ENCODE assay signal across 10 cellular contexts in the genomic region with DNA sequence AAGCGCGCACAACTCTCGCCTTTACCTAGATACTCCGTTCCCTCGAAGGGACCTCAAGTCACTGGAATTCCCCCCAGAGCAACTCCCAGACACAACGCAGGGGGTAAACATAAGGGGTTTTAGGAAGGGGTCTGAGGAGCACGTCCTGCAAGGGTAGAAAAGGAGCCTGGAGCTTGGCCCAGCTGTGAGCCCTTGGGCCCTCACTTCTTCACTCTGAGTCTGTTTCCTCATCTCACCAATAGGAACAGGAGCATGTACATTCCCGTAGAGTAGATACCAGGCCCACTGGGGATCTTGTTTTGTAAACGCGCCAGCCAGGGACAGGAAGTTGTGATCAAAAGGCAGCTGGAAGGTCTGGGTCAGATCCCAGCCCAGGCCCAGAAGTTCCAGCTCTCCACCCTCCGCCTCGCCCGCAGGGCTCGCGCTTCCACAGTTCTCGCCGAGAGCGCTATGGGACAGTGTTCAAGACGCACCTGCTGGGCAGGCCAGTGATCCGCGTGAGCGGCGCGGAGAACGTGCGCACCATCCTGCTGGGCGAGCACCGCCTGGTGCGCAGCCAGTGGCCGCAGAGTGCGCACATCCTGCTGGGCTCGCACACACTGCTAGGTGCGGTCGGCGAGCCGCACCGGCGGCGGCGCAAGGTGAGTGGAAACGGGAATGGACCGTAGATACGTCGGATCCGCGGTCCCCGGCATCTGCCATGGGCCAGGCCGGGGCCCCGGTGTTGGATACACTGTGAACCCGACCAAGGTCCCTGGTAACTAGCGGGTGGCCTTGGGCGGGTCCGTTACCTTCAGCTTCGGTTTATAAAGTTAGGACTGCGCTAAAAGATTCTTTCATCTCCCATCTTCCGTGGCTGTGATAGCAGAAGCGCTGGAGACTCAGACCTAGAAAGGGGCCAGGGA. TPM values are rescaled to one million over a fixed set of nuclear protein-coding genes. Genes with fewer than 3 reads are reported as not detected.
A peak's percentile ranks its signal among the peaks of the same experiment; 100 is the strongest.
DNase-seq lines count a peak whose midpoint lies in the region; ATAC-seq, FAIRE-seq and TF ChIP-seq lines count a peak whose summit lies in the region.
"Had no signal": no experiment of that assay in that cellular context is flagged by ENCODE, and none has a peak within 500 bp of the region (broad histone marks: within the 10 kb centered on the region; RNA-seq: fewer than 3 reads in every experiment).

No MANE protein-coding gene starts in this region.

- ATAC-seq in activated CD4-positive, alpha-beta T cell treated with anti-CD3 and anti-CD28 coated beads for 36 hours, result peak; percentile 34
- ATAC-seq in GM12878 (peak; percentile 63), HG02973 (IDR thresholded peaks at IDR 0.05; ENCODE audit: unreplicated experiment) (no peak)
- ATAC-seq in stimulated activated naive CD8-positive, alpha-beta T cell treated with anti-CD3 and anti-CD28 coated beads, Interleukin-15, amount 100 ng/mL, for 72 hours, result peak; percentile 55

- peaks cover 45% of the 10 kb centered on the region for H3K27me3 Mint-ChIP-seq in activated CD4-positive, alpha-beta T cell treated with anti-CD3 and anti-CD28 coated beads for 36 hours
- H3K27me3 Mint-ChIP-seq in stimulated activated naive CD8-positive, alpha-beta T cell treated with anti-CD3 and anti-CD28 coated beads, Interleukin-15, amount 100 ng/mL, for 72 hours, result peaks cover 71% of the 10 kb centered on the region

- TF ChIP-seq POLR2A in GM12878 (IDR thresholded peaks at IDR 0.05; ENCODE audit: low read depth, low read length), result no peak

- H3K9me1 ChIP-seq in keratinocyte (ENCODE audit: control insufficient read depth, extremely low read depth, insufficient read depth, low read length), result no peaks in the 10 kb centered on the region

- H4K20me1 ChIP-seq in GM12878 (ENCODE audit: control insufficient read depth, insufficient read depth), result no peaks in the 10 kb centered on the region
- H4K20me1 ChIP-seq in keratinocyte (ENCODE audit: control insufficient read depth, extremely low read depth, insufficient read depth, low read length), result peaks cover 3% of the 10 kb centered on the region

- H3K9ac ChIP-seq in GM12878 (ENCODE audit: control insufficient read depth, insufficient read depth, low read length), result no peak overlapping the region
- no peak overlapping the region for H3K9ac ChIP-seq in keratinocyte (ENCODE audit: control insufficient read depth, extremely low read depth, insufficient read depth, low read length)

- SMC1A ChIA-PET in GM12878 (lab: Charles Lee; ENCODE audit: uncharacterized antibody, unreplicated experiment), result no interaction called here

- H3K4me3 Mint-ChIP-seq in activated CD4-positive, alpha-beta T cell treated with anti-CD3 and anti-CD28 coated beads for 36 hours, result peak overlapping the region; percentile 66
- H3K4me3 Mint-ChIP-seq in stimulated activated naive CD8-positive, alpha-beta T cell treated with anti-CD3 and anti-CD28 coated beads, Interleukin-15, amount 100 ng/mL, for 72 hours, result peak overlapping the region; percentile 81 to 87

- peak overlapping the region; percentile 13 for H3K27ac Mint-ChIP-seq in activated CD4-positive, alpha-beta T cell treated with anti-CD3 and anti-CD28 coated beads for 36 hours
- H3K27ac Mint-ChIP-seq in stimulated activated naive CD8-positive, alpha-beta T cell treated with anti-CD3 and anti-CD28 coated beads, Interleukin-15, amount 100 ng/mL, for 72 hours, result peak overlapping the region in 1 of 2 donors; percentile 71

- RAD21 ChIA-PET in GM12878 (lab: Charles Lee; ENCODE audit: unreplicated experiment), result no interaction called here

- no peak overlapping the region for H3K27ac ChIP-seq in GM12878 (ENCODE audit: control insufficient read depth, insufficient read depth)
- no peak overlapping the region for H3K27ac ChIP-seq in keratinocyte (ENCODE audit: control insufficient read depth, insufficient read depth, low read length)

- no peaks in the 10 kb centered on the region for H3K79me2 ChIP-seq in GM12878 (ENCODE audit: control insufficient read depth, insufficient read depth, low read length)
- no peaks in the 10 kb centered on the region for H3K79me2 ChIP-seq in keratinocyte (ENCODE audit: control insufficient read depth, insufficient read depth, low read length)

- H3K36me3 ChIP-seq in GM12878 (ENCODE audit: control insufficient read depth in 2 of 2, insufficient read depth in 2 of 2, low read length in 1 of 2) (no peaks in the 10 kb centered on the region), keratinocyte (ENCODE audit: control insufficient read depth in 2 of 2, extremely low read depth in 1 of 2, insufficient read depth in 2 of 2, low read length in 2 of 2) (no peaks in the 10 kb centered on the region)

- POLR2A ChIA-PET in activated CD4-positive, alpha-beta T cell treated with anti-CD3 and anti-CD28 coated beads for 36 hours (lab: Charles Lee), result no interaction called here
- POLR2A ChIA-PET in GM12878 (lab: Charles Lee), result no interaction called here

- no peaks in the 10 kb centered on the region for H3K9me3 ChIP-seq in GM12878 (replicated peaks; ENCODE audit: control insufficient read depth, insufficient read depth, low read length)
- H3K9me3 ChIP-seq in keratinocyte (ENCODE audit: control insufficient read depth, low read depth, low read length), result no peaks in the 10 kb centered on the region

- H3K4me3 ChIP-seq in GM12878 (no peak overlapping the region), keratinocyte (ENCODE audit: control insufficient read depth in 2 of 3, extremely low read depth in 1 of 3, insufficient read depth in 2 of 3, low read depth in 1 of 3, low read length in 3 of 3) (peak overlapping the region in 1 of 3 experiments; percentile 43)

- no TSS peak for BruUV-seq in GM12878 (replicated peaks; lab: Mats Ljungman, UMichigan)

- H3K4me1 Mint-ChIP-seq in activated CD4-positive, alpha-beta T cell treated with anti-CD3 and anti-CD28 coated beads for 36 hours, result peaks cover 21% of the 10 kb centered on the region
- H3K4me1 Mint-ChIP-seq in stimulated activated naive CD8-positive, alpha-beta T cell treated with anti-CD3 and anti-CD28 coated beads, Interleukin-15, amount 100 ng/mL, for 72 hours, result peaks cover 23% of the 10 kb centered on the region

- H3K9me3 Mint-ChIP-seq in activated CD4-positive, alpha-beta T cell treated with anti-CD3 and anti-CD28 coated beads for 36 hours (ENCODE audit: low read depth), result no peaks in the 10 kb centered on the region
- H3K9me3 Mint-ChIP-seq in stimulated activated naive CD8-positive, alpha-beta T cell treated with anti-CD3 and anti-CD28 coated beads, Interleukin-15, amount 100 ng/mL, for 72 hours, result no peaks in the 10 kb centered on the region

- H3K4me2 ChIP-seq in GM12878 (ENCODE audit: control insufficient read depth, insufficient read depth) (0 out of 2 replicates have a peak overlapping the region, but pooled peaks have one; percentile 22), keratinocyte (ENCODE audit: control insufficient read depth, extremely low read depth, insufficient read depth, low read depth, low read length) (peak overlapping the region; percentile 71)

- CTCF ChIA-PET in activated CD4-positive, alpha-beta T cell treated with anti-CD3 and anti-CD28 coated beads for 36 hours (lab: Charles Lee), result interaction anchor here (0.5 to 2.0 kb wide), 8 partner anchors 9 to 819 kb away, joined by 3 to 12 read pairs (median 4); a partner anchor contains a TSS
- CTCF ChIA-PET in GM12878 (lab: Yijun Ruan, JAX), result interaction anchor here (0.9 to 1.3 kb wide), 2 partner anchors 8 to 10 kb away, joined by 3 to 4 read pairs; no protein-coding TSS in a partner anchor

- intact Hi-C loops in activated CD4-positive, alpha-beta T cell treated with anti-CD3 and anti-CD28 coated beads for 36 hours (cut with DNase I, micrococcal nuclease), result loop anchor here (2.0 to 10.0 kb wide), 4 partner anchors 13 to 435 kb away; a partner anchor contains a TSS
- intact Hi-C loops in GM12878 (cut with micrococcal nuclease; ENCODE audit: unreplicated experiment), result no loop called here

- no peak for TF ChIP-seq CTCF in GM12878 (IDR thresholded peaks at IDR 0.05 in 2 of 3, conservative IDR thresholded peaks at IDR 0.05 in 1 of 3; ENCODE audit: control insufficient read depth in 2 of 3, extremely low read depth in 1 of 3, insufficient read depth in 1 of 3, low read depth in 3 of 3, low read length in 3 of 3)
- TF ChIP-seq CTCF in keratinocyte (optimal IDR thresholded peaks at IDR 0.05 in 1 of 3, IDR thresholded peaks at IDR 0.05 in 1 of 3, conservative IDR thresholded peaks at IDR 0.05 in 1 of 3; ENCODE audit: extremely low read depth in 1 of 3, insufficient read depth in 2 of 3, low read length in 3 of 3), result no peak

- WGBS in GM12878 (ENCODE audit: insufficient coverage, insufficient replicate concordance, low lambda C conversion rate, missing lambda C conversion rate), result 30% methylated on average over 56 of the region's 57 CpGs

- no peak for TF ChIP-seq EP300 in GM12878 (IDR thresholded peaks at IDR 0.05; ENCODE audit: borderline replicate concordance in 1 of 2, control insufficient read depth in 1 of 2, low read depth in 2 of 2, low read length in 2 of 2)

- peaks cover 8% of the 10 kb centered on the region for H3K36me3 Mint-ChIP-seq in activated CD4-positive, alpha-beta T cell treated with anti-CD3 and anti-CD28 coated beads for 36 hours (ENCODE audit: low read depth)

- in situ Hi-C loops in GM12878 (cut with MboI), result no loop called here

- TF ChIP-seq RAD21 in GM12878 (IDR thresholded peaks at IDR 0.05; ENCODE audit: insufficient read depth, low read depth, low read length), result no peak

- H3K27me3 ChIP-seq in GM12878 (replicated peaks in 1 of 2; ENCODE audit: control insufficient read depth in 2 of 2, insufficient read depth in 2 of 2, low read length in 1 of 2) (peaks cover 5 to 19% of the 10 kb centered on the region in 2 experiments), keratinocyte (ENCODE audit: control insufficient read depth, extremely low read depth, insufficient read depth, low read length) (peaks cover 79% of the 10 kb centered on the region)

- no peak for FAIRE-seq in GM12878 (lab: Jason Lieb, UNC)
- no peak for FAIRE-seq in keratinocyte (lab: Jason Lieb, UNC)
- FAIRE-seq: A204.1 had no signal

- H2AFZ ChIP-seq in GM12878 (ENCODE audit: control insufficient read depth, low read depth, low read length) (no peak overlapping the region; the same call in 1 of the 2 replicates), keratinocyte (ENCODE audit: control insufficient read depth, low read length) (peak overlapping the region; percentile 12)

- peak; percentile 38 for DNase-seq in activated CD4-positive, alpha-beta T cell treated with anti-CD3 and anti-CD28 coated beads for 36 hours
- no peak for DNase-seq in activated CD4-positive, alpha-beta T cell treated with anti-CD3 and anti-CD28 coated beads, Interleukin-2, amount 50 U/mL, for 4 hours
- DNase-seq in GM12878 (ENCODE audit: low read depth, low spot score) (no peak), keratinocyte (ENCODE audit: low read depth, low spot score) (no peak), NCI-H2227 (lab: John Stamatoyannopoulos, UW; ENCODE audit: unreplicated experiment) (no peak)
- DNase-seq in stimulated activated naive CD8-positive, alpha-beta T cell treated with anti-CD3 and anti-CD28 coated beads, Interleukin-15, amount 100 ng/mL, for 72 hours, result peak in 1 of 2 donors; percentile 37
- DNase-seq in stimulated activated CD4-positive, alpha-beta T cell treated with anti-CD3 and anti-CD28 coated beads, Interleukin-4, amount 100 ng/mL, for 4 hours, result no peak
- DNase-seq: NCI-H446 treated with DMSO at 0.1 percent for 48 hours had no signal

- H3K4me1 ChIP-seq in GM12878 (ENCODE audit: control insufficient read depth, insufficient read depth, low read length) (no peaks in the 10 kb centered on the region), keratinocyte (ENCODE audit: control insufficient read depth, extremely low read depth, insufficient read depth, low read length) (peaks cover 6% of the 10 kb centered on the region)

- dilution Hi-C loops in keratinocyte (cut with MboI; ENCODE audit: extremely low pct_ligation_motif_present, low sequenced_read_pairs), result no loop called here

RNA-seq across cellular contexts. Expression of a gene that starts 1.2 kb away (rescaled TPM):
- total RNA-seq in activated CD4-positive, alpha-beta T cell treated with anti-CD3 and anti-CD28 coated beads for 36 hours, result under 1 TPM; 0.05 to 0.09 TPM
- 0.24 TPM in 1 of 2 replicates, not detected in the other for total RNA-seq in GM12878 (2013; cell fraction: nucleolus; rRNA removed)
- total RNA-seq in GM12878 (2014; rRNA removed) (under 0.01 and 0.05 TPM in 2 replicates), GM12878 (2014; rRNA removed; fragmentation: Illumina TruSeq; extraction: Trizol) (not detected in 2 replicates), GM12878 (2021) (0.08 TPM in 1 of 2 replicates, not detected in the other)
- not detected for polyA plus RNA-seq in GM12878 (2011; ENCODE audit: low read depth)
- polyA plus RNA-seq in GM12878 (2011; rRNA removed) (not detected in 2 replicates), GM12878 (2014; fragmentation: Illumina TruSeq; extraction: Trizol) (not detected in 2 replicates), GM12878 (2014; fragmentation: Nextera tagmentation; extraction: Ambion mirVana) (not detected), GM12878 (2014; rRNA removed) (not detected in 2 replicates), GM12878 (2016; fragmentation: Nextera tagmentation; extraction: Ambion mirVana) (not detected), keratinocyte (not detected in 3 replicates)
- not detected in 2 replicates for polyA plus RNA-seq in GM12878 (2011; cell fraction: cytosol; rRNA removed)
- 0.07 TPM in 1 of 2 replicates, not detected in the other for polyA plus RNA-seq in GM12878 (2011; cell fraction: nucleus; rRNA removed)
- polyA plus RNA-seq in GM12878 (2012), result not detected in 2 replicates
- polyA minus RNA-seq in GM12878 (2011; rRNA and poly(A)+ RNA removed), result 0.05 TPM in 1 of 2 replicates, not detected in the other
- not detected in 2 replicates for polyA minus RNA-seq in GM12878 (2011; cell fraction: cytosol; rRNA and poly(A)+ RNA removed)
- 0.24 and 0.48 TPM in 2 replicates for polyA minus RNA-seq in GM12878 (2011; cell fraction: nucleus; rRNA and poly(A)+ RNA removed)
- not detected for polyA plus RNA-seq in keratinocyte (2011; ENCODE audit: low read depth)
- not detected in 2 replicates for polyA plus RNA-seq in keratinocyte (2011; cell fraction: cytosol; rRNA removed)
- not detected in 2 replicates for polyA plus RNA-seq in keratinocyte (2011; cell fraction: nucleus; rRNA removed)
- not detected in 2 replicates for polyA plus RNA-seq in keratinocyte (2012; ENCODE audit: low replicate concordance)
- polyA minus RNA-seq in keratinocyte, result not detected in 3 replicates
- polyA minus RNA-seq in keratinocyte (2011; cell fraction: cytosol; rRNA and poly(A)+ RNA removed), result not detected
- 0.16 TPM in 1 of 2 replicates, not detected in the other for polyA minus RNA-seq in keratinocyte (2011; cell fraction: nucleus; rRNA and poly(A)+ RNA removed)

RNA-seq across cellular contexts. Expression of a gene that starts 11.8 kb away (rescaled TPM):
- not detected for total RNA-seq in activated CD4-positive, alpha-beta T cell treated with anti-CD3 and anti-CD28 coated beads for 36 hours
- total RNA-seq in GM12878 (2013; cell fraction: nucleolus; rRNA removed), result not detected in 2 replicates
- not detected in 2 replicates for total RNA-seq in GM12878 (2014; rRNA removed)
- total RNA-seq in GM12878 (2014; rRNA removed; fragmentation: Illumina TruSeq; extraction: Trizol), result not detected in 2 replicates
- not detected in 2 replicates for total RNA-seq in GM12878 (2021)
- polyA plus RNA-seq in GM12878 (2011; ENCODE audit: low read depth), result not detected
- not detected in 2 replicates for polyA plus RNA-seq in GM12878 (2011; rRNA removed)
- 0.01 TPM in 1 of 2 replicates, not detected in the other for polyA plus RNA-seq in GM12878 (2011; cell fraction: cytosol; rRNA removed)
- polyA plus RNA-seq in GM12878 (2011; cell fraction: nucleus; rRNA removed), result not detected in 2 replicates
- 0.10 TPM in 1 of 2 replicates, not detected in the other for polyA plus RNA-seq in GM12878 (2012)
- polyA plus RNA-seq in GM12878 (2014; fragmentation: Illumina TruSeq; extraction: Trizol), result not detected in 2 replicates
- not detected for polyA plus RNA-seq in GM12878 (2014; fragmentation: Nextera tagmentation; extraction: Ambion mirVana)
- not detected in 2 replicates for polyA plus RNA-seq in GM12878 (2014; rRNA removed)
- polyA plus RNA-seq in GM12878 (2016; fragmentation: Nextera tagmentation; extraction: Ambion mirVana), result not detected
- not detected in 2 replicates for polyA minus RNA-seq in GM12878 (2011; rRNA and poly(A)+ RNA removed)
- polyA minus RNA-seq in GM12878 (2011; cell fraction: cytosol; rRNA and poly(A)+ RNA removed), result not detected in 2 replicates
- not detected in 2 replicates for polyA minus RNA-seq in GM12878 (2011; cell fraction: nucleus; rRNA and poly(A)+ RNA removed)
- polyA plus RNA-seq in keratinocyte, result not detected in 3 replicates
- not detected for polyA plus RNA-seq in keratinocyte (2011; ENCODE audit: low read depth)
- not detected in 2 replicates for polyA plus RNA-seq in keratinocyte (2011; cell fraction: cytosol; rRNA removed)
- polyA plus RNA-seq in keratinocyte (2011; cell fraction: nucleus; rRNA removed), result not detected in 2 replicates
- polyA plus RNA-seq in keratinocyte (2012; ENCODE audit: low replicate concordance), result not detected in 2 replicates
- polyA minus RNA-seq in keratinocyte, result not detected in 3 replicates
- polyA minus RNA-seq in keratinocyte (2011; cell fraction: cytosol; rRNA and poly(A)+ RNA removed), result not detected
- not detected in 2 replicates for polyA minus RNA-seq in keratinocyte (2011; cell fraction: nucleus; rRNA and poly(A)+ RNA removed)
